ENCODE assay signal across 30 cellular contexts in genomic region chr3:83317605-83318004, GRCh38.
"Had no signal": no experiment of that assay in that cellular context is flagged by ENCODE, and none has a peak within 500 bp of the region (broad histone marks: within the 10 kb centered on the region; RNA-seq: fewer than 3 reads in every experiment).

No MANE protein-coding gene starts in this region.

- DNase-seq: activated CD4-positive, alpha-beta memory T cell treated with anti-CD3 and anti-CD28 coated beads for 36 hours; activated CD4-positive, alpha-beta T cell treated with anti-CD3 and anti-CD28 coated beads for 48 hours; activated CD8-positive, alpha-beta memory T cell treated with anti-CD3 and anti-CD28 coated beads, Interleukin-2, amount 50 U/mL, for 4 hours; activated effector memory CD4-positive, alpha-beta T cell treated with anti-CD3 and anti-CD28 coated beads, Interleukin-2, amount 50 U/mL, for 16 hours; activated naive CD4-positive, alpha-beta T cell treated with anti-CD3 and anti-CD28 coated beads for 36 hours; activated naive CD8-positive, alpha-beta T cell treated with anti-CD3 and anti-CD28 coated beads for 36 hours; activated T-cell treated with anti-CD3 and anti-CD28 coated beads, Interleukin-2, amount 50 U/mL, for 1 hour; adrenal gland; brain microvascular endothelial cell; caudate nucleus; cortex of kidney; foreskin melanocyte; heart right ventricle; kidney; left colon; mammary epithelial cell; midbrain; naive thymus-derived CD8-positive, alpha-beta T cell; stimulated activated CD4-positive, alpha-beta T cell treated with anti-CD3 and anti-CD28 coated beads, Interleukin-1b, Interleukin-23, amount 100 ng/mL, for 48 hours; stimulated activated naive CD4-positive, alpha-beta T cell; tibial artery; upper lobe of right lung had no signal

- H3K4me2 ChIP-seq: smooth muscle cell had no signal

- H3K4me1 Mint-ChIP-seq: activated naive CD8-positive, alpha-beta T cell treated with anti-CD3 and anti-CD28 coated beads for 36 hours; naive thymus-derived CD8-positive, alpha-beta T cell had no signal

- H3K27ac ChIP-seq: adrenal gland, ascending aorta, brain microvascular endothelial cell, esophagus muscularis mucosa, heart right ventricle, right atrium auricular region, suprapubic skin, tibial artery, upper lobe of right lung, VCaP had no signal

- H3K36me3 ChIP-seq: adrenal gland, ascending aorta, brain microvascular endothelial cell, esophagus muscularis mucosa, heart right ventricle, right atrium auricular region, suprapubic skin, tibial artery, upper lobe of right lung had no signal

- H3K4me3 ChIP-seq: adrenal gland, ascending aorta, esophagus muscularis mucosa, heart right ventricle, right atrium auricular region, smooth muscle cell, suprapubic skin, tibial artery, upper lobe of right lung had no signal

- H3K27me3 ChIP-seq: adrenal gland, ascending aorta, brain microvascular endothelial cell, esophagus muscularis mucosa, heart right ventricle, right atrium auricular region, suprapubic skin, tibial artery, upper lobe of right lung had no signal

- H3K4me3 Mint-ChIP-seq: activated CD4-positive, alpha-beta memory T cell treated with anti-CD3 and anti-CD28 coated beads for 36 hours; activated naive CD4-positive, alpha-beta T cell treated with anti-CD3 and anti-CD28 coated beads for 36 hours; activated naive CD8-positive, alpha-beta T cell treated with anti-CD3 and anti-CD28 coated beads for 36 hours; activated T-helper 1 cell treated with anti-CD3 and anti-CD28 coated beads, Interleukin-12 subunit alpha, Interleukin-12 subunit beta, Interleukin-2, Interleukin-4 antibody, amounts not matched to agents 30 ng/mL and 10 ng/mL and 1 ng/mL, durations not matched to agents 14 hours and 24 hours and 36 hours; naive thymus-derived CD8-positive, alpha-beta T cell had no signal

- H3K27ac Mint-ChIP-seq: activated CD4-positive, alpha-beta memory T cell treated with anti-CD3 and anti-CD28 coated beads for 36 hours; activated naive CD4-positive, alpha-beta T cell treated with anti-CD3 and anti-CD28 coated beads for 36 hours; activated naive CD8-positive, alpha-beta T cell treated with anti-CD3 and anti-CD28 coated beads for 36 hours; activated T-helper 1 cell treated with anti-CD3 and anti-CD28 coated beads, Interleukin-12 subunit alpha, Interleukin-12 subunit beta, Interleukin-2, Interleukin-4 antibody, amounts not matched to agents 30 ng/mL and 10 ng/mL and 1 ng/mL, durations not matched to agents 14 hours and 24 hours and 36 hours; naive thymus-derived CD8-positive, alpha-beta T cell had no signal

- H3K9me3 Mint-ChIP-seq: activated naive CD8-positive, alpha-beta T cell treated with anti-CD3 and anti-CD28 coated beads for 36 hours had no signal

- H3K4me1 ChIP-seq: adrenal gland, ascending aorta, esophagus muscularis mucosa, heart right ventricle, right atrium auricular region, suprapubic skin, tibial artery, upper lobe of right lung had no signal

- H3K27me3 Mint-ChIP-seq: activated CD4-positive, alpha-beta memory T cell treated with anti-CD3 and anti-CD28 coated beads for 36 hours; activated naive CD8-positive, alpha-beta T cell treated with anti-CD3 and anti-CD28 coated beads for 36 hours; naive thymus-derived CD8-positive, alpha-beta T cell had no signal

- H3K36me3 Mint-ChIP-seq: activated CD4-positive, alpha-beta memory T cell treated with anti-CD3 and anti-CD28 coated beads for 36 hours; activated naive CD8-positive, alpha-beta T cell treated with anti-CD3 and anti-CD28 coated beads for 36 hours; naive thymus-derived CD8-positive, alpha-beta T cell had no signal

- ATAC-seq: activated CD4-positive, CD25-positive, alpha-beta regulatory T cell treated with anti-CD3 and anti-CD28 coated beads, Interleukin-2, amount 50 U/mL, for 24 hours; heart right ventricle; left colon; naive thymus-derived CD8-positive, alpha-beta T cell; upper lobe of right lung had no signal

- H3K9me3 ChIP-seq: adrenal gland, ascending aorta, esophagus muscularis mucosa, right atrium auricular region, suprapubic skin, tibial artery, upper lobe of right lung had no signal
